Comparison of ENCODE assay signal across 25 cellular contexts in the genomic region with DNA sequence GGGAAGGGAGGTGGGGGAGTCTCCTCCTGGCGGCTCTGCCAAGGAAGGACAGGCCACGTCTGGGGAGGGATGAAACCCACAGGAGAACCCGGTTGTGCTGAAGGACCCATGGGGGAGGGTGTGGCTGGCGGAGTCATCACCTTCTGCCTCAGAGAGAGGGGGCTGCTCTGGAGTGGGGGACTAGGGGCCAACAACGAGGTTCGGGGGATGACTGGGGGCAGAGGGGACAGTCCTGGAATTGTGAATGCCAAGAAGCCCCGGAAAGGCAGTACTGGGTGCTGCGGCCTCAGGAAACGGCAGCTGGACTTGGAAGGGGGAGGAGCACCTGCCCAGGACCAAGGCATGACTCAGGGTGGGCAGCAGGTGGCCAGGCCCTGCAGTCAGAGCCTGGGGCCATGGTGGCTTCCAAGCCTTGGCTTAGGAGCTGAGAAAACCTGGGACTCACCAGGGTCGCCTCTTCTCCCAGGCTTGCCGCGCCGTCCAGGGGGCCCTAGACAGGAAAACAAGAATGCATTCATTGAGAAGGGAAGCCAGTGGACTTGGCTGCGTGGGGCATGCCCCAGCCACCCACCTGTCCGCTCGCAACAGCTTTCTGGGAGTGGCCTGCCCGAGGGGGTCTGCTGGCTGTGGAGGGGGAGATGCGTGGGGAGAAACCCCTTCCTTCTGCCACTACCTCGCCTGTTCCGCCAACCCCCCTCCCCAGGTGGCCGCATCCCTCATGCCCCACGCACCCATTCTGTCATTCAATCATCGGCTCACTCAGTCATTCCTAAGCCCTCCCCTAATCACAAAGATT.
DNase-seq lines count a peak whose midpoint lies in the region; ATAC-seq lines count a peak whose summit lies in the region.
"Had no signal": no experiment of that assay in that cellular context is flagged by ENCODE, and none has a peak within 500 bp of the region (broad histone marks: within the 10 kb centered on the region; RNA-seq: fewer than 3 reads in every experiment).

No MANE protein-coding gene starts in this region.

- H4K5ac ChIP-seq in mesendoderm (ENCODE audit: low read length): no peak overlapping the region

- no peaks in the 10 kb centered on the region for H3K4me1 ChIP-seq in SJCRH30
- no peaks in the 10 kb centered on the region for H3K4me1 ChIP-seq in mesendoderm (ENCODE audit: control insufficient read depth, low read depth, low read length)
- H3K4me1 ChIP-seq: upper lobe of left lung had no signal

- no peaks in the 10 kb centered on the region for H3K36me3 Mint-ChIP-seq in stimulated activated memory B cell treated with anti-CD40 and anti-IgM and Interleukin-4, amounts not matched to agents 10 μg/mL and 1 μg/mL and 100 μg/mL, for 72 hours
- H3K36me3 Mint-ChIP-seq: activated CD8-positive, alpha-beta memory T cell treated with anti-CD3 and anti-CD28 coated beads, Interleukin-2, amount 10 ng/mL, durations not matched to agents 7 days and 5 days had no signal

- H3K27ac ChIP-seq in SJCRH30: no peak overlapping the region
- H3K27ac ChIP-seq in mesendoderm (ENCODE audit: low read depth, low read length): no peak overlapping the region
- H3K27ac ChIP-seq: 22Rv1, GM23248, HL-60, upper lobe of left lung had no signal

- H3K4me3 ChIP-seq in SJCRH30 (no peak overlapping the region), mesendoderm (ENCODE audit: low read length) (no peak overlapping the region)
- H3K4me3 ChIP-seq: GM12878, GM23248, upper lobe of left lung had no signal

- no peak overlapping the region for H3K18ac ChIP-seq in mesendoderm (ENCODE audit: low read length)

- H3K36me3 ChIP-seq in SJCRH30: no peaks in the 10 kb centered on the region
- H3K36me3 ChIP-seq in mesendoderm (ENCODE audit: control insufficient read depth, insufficient read depth, low read length): no peaks in the 10 kb centered on the region
- H3K36me3 ChIP-seq: upper lobe of left lung had no signal

- H3K27me3 ChIP-seq in SJCRH30 (no peaks in the 10 kb centered on the region; the same call in 1 of the 2 replicates), mesendoderm (ENCODE audit: insufficient read depth, low read length, poor library complexity) (no peaks in the 10 kb centered on the region)
- H3K27me3 ChIP-seq: upper lobe of left lung had no signal

- no peaks in the 10 kb centered on the region for H3K79me2 ChIP-seq in mesendoderm (ENCODE audit: control insufficient read depth, insufficient read depth, low read length)

- no peak overlapping the region for H3K4ac ChIP-seq in mesendoderm (ENCODE audit: low read depth, low read length)

- peak overlapping the region; percentile 0 for H3K27ac Mint-ChIP-seq in stimulated activated memory B cell treated with anti-CD40 and anti-IgM and Interleukin-4, amounts not matched to agents 10 μg/mL and 1 μg/mL and 100 μg/mL, for 72 hours
- H3K27ac Mint-ChIP-seq: activated CD4-positive, alpha-beta T cell treated with anti-CD3 and anti-CD28 coated beads, Interleukin-2, amount 10 ng/mL, durations not matched to agents 7 days and 5 days; activated CD8-positive, alpha-beta memory T cell treated with anti-CD3 and anti-CD28 coated beads, Interleukin-2, amount 10 ng/mL, durations not matched to agents 7 days and 5 days; activated T-cell treated with anti-CD3 and anti-CD28 coated beads, Interleukin-2, amount 50 U/mL, for 72 hours; CD4-positive, alpha-beta T cell had no signal

- H3K79me1 ChIP-seq in mesendoderm (ENCODE audit: low read length): no peaks in the 10 kb centered on the region

- no peak overlapping the region for H2BK5ac ChIP-seq in mesendoderm (ENCODE audit: low read length)

- peaks cover 4% of the 10 kb centered on the region for H3K9me3 Mint-ChIP-seq in stimulated activated memory B cell treated with anti-CD40 and anti-IgM and Interleukin-4, amounts not matched to agents 10 μg/mL and 1 μg/mL and 100 μg/mL, for 72 hours
- H3K9me3 Mint-ChIP-seq: activated CD4-positive, alpha-beta T cell treated with anti-CD3 and anti-CD28 coated beads, Interleukin-2, amount 10 ng/mL, durations not matched to agents 7 days and 5 days; activated T-cell treated with anti-CD3 and anti-CD28 coated beads, Interleukin-2, amount 50 U/mL, for 72 hours; CD4-positive, alpha-beta T cell had no signal

- DNase-seq in NCI-H82 (lab: John Stamatoyannopoulos, UW): peak; percentile 71
- no peak for DNase-seq in NCI-H82 treated with DMSO at 0.1 percent for 48 hours (lab: John Stamatoyannopoulos, UW; ENCODE audit: unreplicated experiment)
- DNase-seq in SJCRH30: peak; percentile 29 to 46
- DNase-seq in mesendoderm: peak; percentile 27
- no peak for DNase-seq in NOMO-1 treated with dmso at 0.1 percent for 144 hours (lab: John Stamatoyannopoulos, UW; ENCODE audit: unreplicated experiment)
- no peak for DNase-seq in epidermal melanocyte (ENCODE audit: insufficient read length, low spot score)
- no peak for DNase-seq in NCI-H1436 treated with DMSO at 0.1 percent for 48 hours (lab: John Stamatoyannopoulos, UW)
- DNase-seq: activated CD4-positive, alpha-beta T cell treated with anti-CD3 and anti-CD28 coated beads, Interleukin-2, amount 10 ng/mL, durations not matched to agents 7 days and 5 days; activated CD8-positive, alpha-beta memory T cell treated with anti-CD3 and anti-CD28 coated beads, Interleukin-2, amount 10 ng/mL, durations not matched to agents 7 days and 5 days; activated naive CD4-positive, alpha-beta T cell treated with anti-CD3 and anti-CD28 coated beads, Interleukin-2, amount 50 U/mL, for 16 hours; activated T-cell treated with anti-CD3 and anti-CD28 coated beads, Interleukin-2, amount 50 U/mL, for 72 hours; amniotic stem cell; CD4-positive, alpha-beta T cell; effector CD4-positive, alpha-beta T cell; GM23248; kidney glomerular epithelial cell; NCI-H1436; NCI-H774; occipital lobe; OCI-M1 had no signal

- WGBS in mesendoderm (ENCODE audit: extremely low coverage, insufficient coverage, low lambda C conversion rate): no CpG with 5 or more reads among the region's 23 CpGs

- H3K23ac ChIP-seq in mesendoderm (ENCODE audit: low read length): no peak overlapping the region

- H3K56ac ChIP-seq in mesendoderm (ENCODE audit: low read length): no peak overlapping the region

- H3K4me2 ChIP-seq in mesendoderm (ENCODE audit: low read length): no peak overlapping the region

- H2AK5ac ChIP-seq in mesendoderm (ENCODE audit: low read length): no peak overlapping the region

- ATAC-seq in stimulated activated memory B cell treated with anti-CD40 and anti-IgM and Interleukin-4, amounts not matched to agents 10 μg/mL and 1 μg/mL and 100 μg/mL, for 72 hours: no peak
- ATAC-seq: activated CD8-positive, alpha-beta memory T cell treated with anti-CD3 and anti-CD28 coated beads, Interleukin-2, amount 10 ng/mL, durations not matched to agents 7 days and 5 days; activated T-cell treated with anti-CD3 and anti-CD28 coated beads, Interleukin-2, amount 50 U/mL, for 72 hours; GM12878 had no signal

- no peak overlapping the region for H2BK120ac ChIP-seq in mesendoderm (ENCODE audit: low read depth, low read length)

- H3K4me3 Mint-ChIP-seq in stimulated activated memory B cell treated with anti-CD40 and anti-IgM and Interleukin-4, amounts not matched to agents 10 μg/mL and 1 μg/mL and 100 μg/mL, for 72 hours: no peak overlapping the region
- H3K4me3 Mint-ChIP-seq: activated CD4-positive, alpha-beta T cell treated with anti-CD3 and anti-CD28 coated beads, Interleukin-2, amount 10 ng/mL, durations not matched to agents 7 days and 5 days; activated CD8-positive, alpha-beta memory T cell treated with anti-CD3 and anti-CD28 coated beads, Interleukin-2, amount 10 ng/mL, durations not matched to agents 7 days and 5 days; activated T-cell treated with anti-CD3 and anti-CD28 coated beads, Interleukin-2, amount 50 U/mL, for 72 hours; CD4-positive, alpha-beta T cell had no signal

- no peak overlapping the region for H3K9ac ChIP-seq in mesendoderm (ENCODE audit: low read length)
- H3K9ac ChIP-seq: GM23248 had no signal

- H3K4me1 Mint-ChIP-seq in stimulated activated memory B cell treated with anti-CD40 and anti-IgM and Interleukin-4, amounts not matched to agents 10 μg/mL and 1 μg/mL and 100 μg/mL, for 72 hours: peaks cover 11% of the 10 kb centered on the region
- H3K4me1 Mint-ChIP-seq: activated CD4-positive, alpha-beta T cell treated with anti-CD3 and anti-CD28 coated beads, Interleukin-2, amount 10 ng/mL, durations not matched to agents 7 days and 5 days; activated CD8-positive, alpha-beta memory T cell treated with anti-CD3 and anti-CD28 coated beads, Interleukin-2, amount 10 ng/mL, durations not matched to agents 7 days and 5 days had no signal

- no peak overlapping the region for H2BK15ac ChIP-seq in mesendoderm (replicated peaks; ENCODE audit: low read depth)

- H4K8ac ChIP-seq in mesendoderm (ENCODE audit: low read depth, low read length): no peak overlapping the region

- peaks cover 39% of the 10 kb centered on the region for H3K27me3 Mint-ChIP-seq in stimulated activated memory B cell treated with anti-CD40 and anti-IgM and Interleukin-4, amounts not matched to agents 10 μg/mL and 1 μg/mL and 100 μg/mL, for 72 hours
- H3K27me3 Mint-ChIP-seq: activated CD4-positive, alpha-beta T cell treated with anti-CD3 and anti-CD28 coated beads, Interleukin-2, amount 10 ng/mL, durations not matched to agents 7 days and 5 days; activated CD8-positive, alpha-beta memory T cell treated with anti-CD3 and anti-CD28 coated beads, Interleukin-2, amount 10 ng/mL, durations not matched to agents 7 days and 5 days had no signal

- no peaks in the 10 kb centered on the region for H3K9me3 ChIP-seq in SJCRH30 (replicated peaks)
- H3K9me3 ChIP-seq: upper lobe of left lung had no signal

Comparison
In these comparisons a context has a peak if more than half of its experiments do, and no peak if none do; other contexts are left out.
1. DNase-seq: peak in NCI-H82 (single experiment), SJCRH30 (2 of 2) and mesendoderm (single experiment); none in NCI-H82 treated with DMSO at 0.1 percent for 48 hours (single experiment), NOMO-1 treated with dmso at 0.1 percent for 144 hours (single experiment), epidermal melanocyte (single experiment) and NCI-H1436 treated with DMSO at 0.1 percent for 48 hours (single experiment).